ENCODE assay signal across 12 cellular contexts in genomic region chr1:216599851-216600250, GRCh38.
DNase-seq lines count a peak whose midpoint lies in the region; ATAC-seq and TF ChIP-seq lines count a peak whose summit lies in the region.
"Had no signal": no experiment of that assay in that cellular context is flagged by ENCODE, and none has a peak within 500 bp of the region (broad histone marks: within the 10 kb centered on the region; RNA-seq: fewer than 3 reads in every experiment).

No MANE protein-coding gene starts in this region.

- DNase-seq in PC-3 (no peak), lower lobe of right lung (no peak), thyroid gland (no peak), transverse colon (no peak)
- DNase-seq: activated CD4-positive, alpha-beta memory T cell treated with anti-CD3 and anti-CD28 coated beads for 36 hours; aorta; natural killer cell; small intestine; stimulated activated naive CD4-positive, alpha-beta T cell had no signal

- H3K79me2 ChIP-seq in PC-3 (ENCODE audit: low read length): no peaks in the 10 kb centered on the region

- H3K27ac ChIP-seq in HUES6 (ENCODE audit: low read depth, low read length) (no peak overlapping the region), PC-3 (ENCODE audit: low read length) (no peak overlapping the region), lower lobe of right lung (peak overlapping the region; percentile 95), thyroid gland (no peak overlapping the region), transverse colon (no peak overlapping the region)

- 86 to 91% methylated on average over 6 of the region's 6 CpGs for WGBS in thyroid gland, 2 donors
- WGBS in transverse colon (ENCODE audit: low coverage in 1 of 2), 2 donors: 82 to 83% methylated on average over 6 of the region's 6 CpGs

- H3K9ac ChIP-seq in HUES6 (ENCODE audit: low read length): no peak overlapping the region
- H3K9ac ChIP-seq in PC-3 (ENCODE audit: low read length): no peak overlapping the region
- peak overlapping the region; percentile 98 for H3K9ac ChIP-seq in skeletal muscle satellite cell (ENCODE audit: low read depth, low read length)

- no peaks in the 10 kb centered on the region for H4K20me1 ChIP-seq in PC-3 (ENCODE audit: low read length)

- H3K4me3 ChIP-seq in HUES6 (ENCODE audit: low read depth, low read length) (0 out of 2 replicates have a peak overlapping the region, but pooled peaks have one; percentile 75), PC-3 (ENCODE audit: low read length) (no peak overlapping the region), lower lobe of right lung (no peak overlapping the region), skeletal muscle satellite cell (ENCODE audit: low read length) (no peak overlapping the region), thyroid gland (replicated peaks in 1 of 3) (no peak overlapping the region), transverse colon (no peak overlapping the region)

- POLR2A ChIA-PET in PC-3 (lab: Charles Lee; ENCODE audit: unreplicated experiment): no interaction called here

- in situ Hi-C loops in transverse colon (cut with MboI; ENCODE audit: low pct_ligation_motif_present in 1 of 4, low pct_unique_long_range_greater_than_20kb in 1 of 4, low sequenced_read_pairs in 3 of 4): no loop called here

- TF ChIP-seq EP300 in transverse colon (IDR thresholded peaks at IDR 0.05; ENCODE audit: low read depth): no peak

- intact Hi-C loops in PC-3 (cut with micrococcal nuclease): no loop called here
- intact Hi-C loops in lower lobe of right lung (cut with DNase I): no loop called here
- intact Hi-C loops in thyroid gland (cut with DNase I): no loop called here
- intact Hi-C loops in transverse colon (cut with DNase I; ENCODE audit: low total_unique reads): no loop called here

- no peak for TF ChIP-seq POLR2A in thyroid gland (IDR thresholded peaks at IDR 0.05)
- TF ChIP-seq POLR2A in transverse colon (IDR thresholded peaks at IDR 0.05): no peak

- no peaks in the 10 kb centered on the region for H3F3A ChIP-seq in PC-3 (ENCODE audit: low read length, unreplicated experiment)

- H3K4me1 ChIP-seq in HUES6 (ENCODE audit: control insufficient read depth, insufficient read depth, low read length) (peaks cover 33% of the 10 kb centered on the region), PC-3 (ENCODE audit: insufficient read depth, low read length) (0 out of 2 replicates have a peak, but pooled peaks cover 4% of the 10 kb centered on the region), lower lobe of right lung (no peaks in the 10 kb centered on the region), skeletal muscle satellite cell (ENCODE audit: control insufficient read depth, insufficient read depth, low read length) (peaks cover 14% of the 10 kb centered on the region), thyroid gland (peaks cover 0 to 5% of the 10 kb centered on the region in 2 donors), transverse colon (peaks cover 0 to 4% (median 0%) of the 10 kb centered on the region in 4 donors)

- no TSS peak for BruUV-seq in PC-3 (replicated peaks; lab: Mats Ljungman, UMichigan)

- CTCF ChIA-PET in PC-3 (lab: Charles Lee): interaction anchor here (0.6 kb wide), 1 partner anchor 375 kb away, joined by 3 read pairs; no protein-coding TSS in a partner anchor

- no peaks in the 10 kb centered on the region for H3K9me2 ChIP-seq in PC-3 (replicated peaks; ENCODE audit: low read length)

- H3K4me2 ChIP-seq in PC-3 (ENCODE audit: low read length) (no peak overlapping the region), skeletal muscle satellite cell (ENCODE audit: low read length) (peak overlapping the region; percentile 97)

- no peaks in the 10 kb centered on the region for H3K36me3 ChIP-seq in HUES6 (ENCODE audit: control insufficient read depth, insufficient read depth, low read length)
- H3K36me3 ChIP-seq in PC-3 (ENCODE audit: low read depth, low read length): no peaks in the 10 kb centered on the region
- H3K36me3 ChIP-seq in lower lobe of right lung: no peaks in the 10 kb centered on the region
- no peaks in the 10 kb centered on the region for H3K36me3 ChIP-seq in skeletal muscle satellite cell (ENCODE audit: insufficient read depth, low read length)
- no peaks in the 10 kb centered on the region for H3K36me3 ChIP-seq in thyroid gland
- no peaks in the 10 kb centered on the region for H3K36me3 ChIP-seq in transverse colon

- TF ChIP-seq CTCF in PC-3 (conservative IDR thresholded peaks at IDR 0.05; ENCODE audit: low read depth, low read length): no peak
- TF ChIP-seq CTCF in lower lobe of right lung (IDR thresholded peaks at IDR 0.05): no peak
- TF ChIP-seq CTCF in thyroid gland (IDR thresholded peaks at IDR 0.05): no peak
- TF ChIP-seq CTCF in transverse colon (IDR thresholded peaks at IDR 0.05): no peak

- peak overlapping the region; percentile 95 for H2AFZ ChIP-seq in PC-3 (ENCODE audit: low read length)

- H3K27me3 ChIP-seq in HUES6 (ENCODE audit: control insufficient read depth, insufficient read depth, low read length): peaks cover 4% of the 10 kb centered on the region; the same call in 1 of the 2 replicates
- peaks cover 7% of the 10 kb centered on the region; the same call in 1 of the 2 replicates for H3K27me3 ChIP-seq in PC-3 (ENCODE audit: low read length)
- no peaks in the 10 kb centered on the region for H3K27me3 ChIP-seq in lower lobe of right lung (ENCODE audit: low read depth)
- no peaks in the 10 kb centered on the region for H3K27me3 ChIP-seq in skeletal muscle satellite cell (ENCODE audit: control insufficient read depth, insufficient read depth, low read length)
- H3K27me3 ChIP-seq in thyroid gland: no peaks in the 10 kb centered on the region
- no peaks in the 10 kb centered on the region for H3K27me3 ChIP-seq in transverse colon

- H3K9me3 ChIP-seq in HUES6 (ENCODE audit: control insufficient read depth, insufficient read depth, low read depth, low read length) (no peaks in the 10 kb centered on the region), PC-3 (ENCODE audit: low read length) (no peaks in the 10 kb centered on the region), lower lobe of right lung (no peaks in the 10 kb centered on the region), skeletal muscle satellite cell (replicated peaks; ENCODE audit: low read length) (no peaks in the 10 kb centered on the region), thyroid gland (no peaks in the 10 kb centered on the region), transverse colon (no peaks in the 10 kb centered on the region)

- ATAC-seq in PC-3: no peak
- ATAC-seq in lower lobe of right lung: no peak
- ATAC-seq in GM18511 (IDR thresholded peaks at IDR 0.05; ENCODE audit: unreplicated experiment): no peak
- ATAC-seq: natural killer cell had no signal
